ENCODE assay signal across 1 cellular context in genomic region chr1:1471389-1472045, GRCh38.
TF ChIP-seq lines count a peak whose summit lies in the region.

A gene with protein sequence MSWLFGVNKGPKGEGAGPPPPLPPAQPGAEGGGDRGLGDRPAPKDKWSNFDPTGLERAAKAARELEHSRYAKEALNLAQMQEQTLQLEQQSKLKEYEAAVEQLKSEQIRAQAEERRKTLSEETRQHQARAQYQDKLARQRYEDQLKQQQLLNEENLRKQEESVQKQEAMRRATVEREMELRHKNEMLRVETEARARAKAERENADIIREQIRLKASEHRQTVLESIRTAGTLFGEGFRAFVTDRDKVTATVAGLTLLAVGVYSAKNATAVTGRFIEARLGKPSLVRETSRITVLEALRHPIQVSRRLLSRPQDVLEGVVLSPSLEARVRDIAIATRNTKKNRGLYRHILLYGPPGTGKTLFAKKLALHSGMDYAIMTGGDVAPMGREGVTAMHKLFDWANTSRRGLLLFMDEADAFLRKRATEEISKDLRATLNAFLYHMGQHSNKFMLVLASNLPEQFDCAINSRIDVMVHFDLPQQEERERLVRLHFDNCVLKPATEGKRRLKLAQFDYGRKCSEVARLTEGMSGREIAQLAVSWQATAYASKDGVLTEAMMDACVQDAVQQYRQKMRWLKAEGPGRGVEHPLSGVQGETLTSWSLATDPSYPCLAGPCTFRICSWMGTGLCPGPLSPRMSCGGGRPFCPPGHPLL (plus strand): TSS chr1:1471765. CDS start chr1:1471885, 120 bp downstream.

TF ChIP-seq in HepG2, 621 proteins besides CTCF, POLR2A, EP300 and RAD21 (continued from another document and continues in another):
- TF ChIP-seq ZNF362 (CRISPR knock-in tag; IDR thresholded peaks at IDR 0.05; ENCODE audit: borderline replicate concordance) = no peak
- TF ChIP-seq SAFB2 (CRISPR knock-in tag; IDR thresholded peaks at IDR 0.05; ENCODE audit: borderline replicate concordance, low read depth) = no peak
- peak; percentile 68 for TF ChIP-seq ISL2 (CRISPR knock-in tag; IDR thresholded peaks at IDR 0.05)
- TF ChIP-seq, protein P1, sequence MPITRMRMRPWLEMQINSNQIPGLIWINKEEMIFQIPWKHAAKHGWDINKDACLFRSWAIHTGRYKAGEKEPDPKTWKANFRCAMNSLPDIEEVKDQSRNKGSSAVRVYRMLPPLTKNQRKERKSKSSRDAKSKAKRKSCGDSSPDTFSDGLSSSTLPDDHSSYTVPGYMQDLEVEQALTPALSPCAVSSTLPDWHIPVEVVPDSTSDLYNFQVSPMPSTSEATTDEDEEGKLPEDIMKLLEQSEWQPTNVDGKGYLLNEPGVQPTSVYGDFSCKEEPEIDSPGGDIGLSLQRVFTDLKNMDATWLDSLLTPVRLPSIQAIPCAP (CRISPR knock-in tag; IDR thresholded peaks at IDR 0.05; ENCODE audit: low read depth) = no peak
- no peak for TF ChIP-seq ZNF446 (CRISPR knock-in tag; IDR thresholded peaks at IDR 0.05)
- TF ChIP-seq SMAD3 (CRISPR knock-in tag; IDR thresholded peaks at IDR 0.05) = no peak
- no peak for TF ChIP-seq PTBP1 (IDR thresholded peaks at IDR 0.05; ENCODE audit: low read depth, low read length, poor library complexity, severe bottlenecking)
- TF ChIP-seq FOXK2 (IDR thresholded peaks at IDR 0.05) = no peak
- TF ChIP-seq CCAR2 (optimal IDR thresholded peaks at IDR 0.05; ENCODE audit: low read depth, low read length) = no peak
- TF ChIP-seq NAIF1 (CRISPR knock-in tag; IDR thresholded peaks at IDR 0.05; ENCODE audit: borderline replicate concordance) = no peak
- no peak for TF ChIP-seq ZNF674 (CRISPR knock-in tag; IDR thresholded peaks at IDR 0.05; ENCODE audit: low read depth)
- TF ChIP-seq MED8 (CRISPR knock-in tag; IDR thresholded peaks at IDR 0.05; ENCODE audit: insufficient replicate concordance) = peak; percentile 67
- peak; percentile 46 for TF ChIP-seq ZFY (CRISPR knock-in tag; IDR thresholded peaks at IDR 0.05)
- peak; percentile 39; the same call in 1 of the 2 replicates for TF ChIP-seq ZNF747 (CRISPR knock-in tag; IDR thresholded peaks at IDR 0.05; ENCODE audit: borderline replicate concordance)
- TF ChIP-seq HMGA1 (CRISPR knock-in tag; conservative IDR thresholded peaks at IDR 0.05) = no peak
- TF ChIP-seq ZNF160 (CRISPR knock-in tag; IDR thresholded peaks at IDR 0.05) = 0 out of 2 replicates have a peak, but pooled peaks have one; percentile 36
- TF ChIP-seq NFYC (CRISPR knock-in tag; IDR thresholded peaks at IDR 0.05) = peak; percentile 96
- TF ChIP-seq SNAI1 (CRISPR knock-in tag; IDR thresholded peaks at IDR 0.05; ENCODE audit: borderline replicate concordance) = no peak
- TF ChIP-seq MAF1 (CRISPR knock-in tag; IDR thresholded peaks at IDR 0.05; ENCODE audit: borderline replicate concordance) = no peak; the same call in 1 of the 2 replicates
- no peak for TF ChIP-seq SKIL (CRISPR knock-in tag; IDR thresholded peaks at IDR 0.05; ENCODE audit: borderline replicate concordance)
- no peak for TF ChIP-seq NFIB (CRISPR knock-in tag; IDR thresholded peaks at IDR 0.05; ENCODE audit: borderline replicate concordance)
- TF ChIP-seq MXD4 (CRISPR knock-in tag; IDR thresholded peaks at IDR 0.05) = peak; percentile 93
- no peak for TF ChIP-seq HMG20B (CRISPR knock-in tag; conservative IDR thresholded peaks at IDR 0.05)
- TF ChIP-seq ASH2L (IDR thresholded peaks at IDR 0.05; ENCODE audit: insufficient read length, low read depth, low read length) = peak; percentile 62
- no peak for TF ChIP-seq ZNF256 (CRISPR knock-in tag; conservative IDR thresholded peaks at IDR 0.05)
- TF ChIP-seq ZNF644 (CRISPR knock-in tag; IDR thresholded peaks at IDR 0.05; ENCODE audit: low read depth) = no peak
- no peak for TF ChIP-seq ZNF850 (CRISPR knock-in tag; conservative IDR thresholded peaks at IDR 0.05)
- no peak for TF ChIP-seq RFXANK (CRISPR knock-in tag; IDR thresholded peaks at IDR 0.05)
- no peak for TF ChIP-seq MLX (CRISPR knock-in tag; IDR thresholded peaks at IDR 0.05)
- no peak for TF ChIP-seq ZBTB1 (CRISPR knock-in tag; IDR thresholded peaks at IDR 0.05; ENCODE audit: borderline replicate concordance)
- no peak for TF ChIP-seq CSRNP1 (CRISPR knock-in tag; IDR thresholded peaks at IDR 0.05)
- no peak for TF ChIP-seq PHB2 (IDR thresholded peaks at IDR 0.05; ENCODE audit: partially characterized antibody)
- no peak for TF ChIP-seq RBM39 (IDR thresholded peaks at IDR 0.05; ENCODE audit: low read depth, low read length, poor library complexity, severe bottlenecking)
- TF ChIP-seq, protein P2, sequence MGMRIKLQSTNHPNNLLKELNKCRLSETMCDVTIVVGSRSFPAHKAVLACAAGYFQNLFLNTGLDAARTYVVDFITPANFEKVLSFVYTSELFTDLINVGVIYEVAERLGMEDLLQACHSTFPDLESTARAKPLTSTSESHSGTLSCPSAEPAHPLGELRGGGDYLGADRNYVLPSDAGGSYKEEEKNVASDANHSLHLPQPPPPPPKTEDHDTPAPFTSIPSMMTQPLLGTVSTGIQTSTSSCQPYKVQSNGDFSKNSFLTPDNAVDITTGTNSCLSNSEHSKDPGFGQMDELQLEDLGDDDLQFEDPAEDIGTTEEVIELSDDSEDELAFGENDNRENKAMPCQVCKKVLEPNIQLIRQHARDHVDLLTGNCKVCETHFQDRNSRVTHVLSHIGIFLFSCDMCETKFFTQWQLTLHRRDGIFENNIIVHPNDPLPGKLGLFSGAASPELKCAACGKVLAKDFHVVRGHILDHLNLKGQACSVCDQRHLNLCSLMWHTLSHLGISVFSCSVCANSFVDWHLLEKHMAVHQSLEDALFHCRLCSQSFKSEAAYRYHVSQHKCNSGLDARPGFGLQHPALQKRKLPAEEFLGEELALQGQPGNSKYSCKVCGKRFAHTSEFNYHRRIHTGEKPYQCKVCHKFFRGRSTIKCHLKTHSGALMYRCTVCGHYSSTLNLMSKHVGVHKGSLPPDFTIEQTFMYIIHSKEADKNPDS (CRISPR knock-in tag; IDR thresholded peaks at IDR 0.05) = no peak
- 0 out of 2 replicates have a peak, but pooled peaks have one; percentile 27 for TF ChIP-seq ZNF264 (CRISPR knock-in tag; IDR thresholded peaks at IDR 0.05)
- no peak for TF ChIP-seq ZNF251 (CRISPR knock-in tag; IDR thresholded peaks at IDR 0.05)
- TF ChIP-seq ZNF710 (CRISPR knock-in tag; IDR thresholded peaks at IDR 0.05; ENCODE audit: borderline replicate concordance) = peak; percentile 73; the same call in 1 of the 2 replicates
- no peak for TF ChIP-seq ZNF598 (CRISPR knock-in tag; IDR thresholded peaks at IDR 0.05; ENCODE audit: borderline replicate concordance)
- TF ChIP-seq TBX2 (CRISPR knock-in tag; IDR thresholded peaks at IDR 0.05; ENCODE audit: borderline replicate concordance) = peak; percentile 56; the same call in 1 of the 2 replicates
- TF ChIP-seq RXRA (CRISPR knock-in tag; IDR thresholded peaks at IDR 0.05) = peak; percentile 63; the same call in 1 of the 2 replicates
- TF ChIP-seq, protein P3, sequence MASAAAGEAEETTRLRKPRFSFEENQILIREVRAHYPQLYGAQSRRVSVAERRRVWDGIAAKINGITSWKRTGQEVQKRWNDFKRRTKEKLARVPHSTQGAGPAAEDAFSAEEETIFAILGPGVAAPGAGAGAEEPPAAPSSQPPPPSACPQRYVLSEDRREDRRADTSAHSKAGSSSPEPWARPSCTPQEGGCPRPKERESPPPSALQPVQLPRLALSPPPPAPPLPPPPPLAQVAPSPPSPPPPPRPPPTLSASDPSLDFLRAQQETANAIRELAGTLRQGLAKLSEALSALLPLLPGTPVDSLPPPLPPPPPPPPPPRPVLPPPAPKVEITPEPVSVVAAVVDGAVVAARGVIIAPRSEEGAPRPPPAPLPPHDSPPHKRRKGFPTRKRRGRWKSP (CRISPR knock-in tag; IDR thresholded peaks at IDR 0.05) = no peak
- peak; percentile 96 for TF ChIP-seq CREB1 (IDR thresholded peaks at IDR 0.05)
- TF ChIP-seq CREB1 (CRISPR knock-in tag; IDR thresholded peaks at IDR 0.05) = peak; percentile 98
- no peak for TF ChIP-seq ZFP37 (CRISPR knock-in tag; IDR thresholded peaks at IDR 0.05; ENCODE audit: borderline replicate concordance)
- TF ChIP-seq, protein P4, sequence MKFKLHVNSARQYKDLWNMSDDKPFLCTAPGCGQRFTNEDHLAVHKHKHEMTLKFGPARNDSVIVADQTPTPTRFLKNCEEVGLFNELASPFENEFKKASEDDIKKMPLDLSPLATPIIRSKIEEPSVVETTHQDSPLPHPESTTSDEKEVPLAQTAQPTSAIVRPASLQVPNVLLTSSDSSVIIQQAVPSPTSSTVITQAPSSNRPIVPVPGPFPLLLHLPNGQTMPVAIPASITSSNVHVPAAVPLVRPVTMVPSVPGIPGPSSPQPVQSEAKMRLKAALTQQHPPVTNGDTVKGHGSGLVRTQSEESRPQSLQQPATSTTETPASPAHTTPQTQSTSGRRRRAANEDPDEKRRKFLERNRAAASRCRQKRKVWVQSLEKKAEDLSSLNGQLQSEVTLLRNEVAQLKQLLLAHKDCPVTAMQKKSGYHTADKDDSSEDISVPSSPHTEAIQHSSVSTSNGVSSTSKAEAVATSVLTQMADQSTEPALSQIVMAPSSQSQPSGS (CRISPR knock-in tag; IDR thresholded peaks at IDR 0.05) = peak; percentile 43; the same call in 1 of the 2 replicates
- no peak for TF ChIP-seq ZFP62 (CRISPR knock-in tag; IDR thresholded peaks at IDR 0.05)
- TF ChIP-seq DDIT3 (CRISPR knock-in tag; IDR thresholded peaks at IDR 0.05) = no peak
- no peak for TF ChIP-seq GFI1 (CRISPR knock-in tag; IDR thresholded peaks at IDR 0.05; ENCODE audit: borderline replicate concordance)
- TF ChIP-seq KLF16 (CRISPR knock-in tag; IDR thresholded peaks at IDR 0.05) = peak in 1 of 2 experiments; percentile 83; a peak in 1 of 4 replicates
- peak; percentile 77 for TF ChIP-seq POLR2G (IDR thresholded peaks at IDR 0.05; ENCODE audit: low read depth, low read length)
- TF ChIP-seq MATR3 (CRISPR knock-in tag; IDR thresholded peaks at IDR 0.05) = no peak
- TF ChIP-seq ZNF296 (CRISPR knock-in tag; conservative IDR thresholded peaks at IDR 0.05) = no peak
- no peak for TF ChIP-seq ZNF691 (CRISPR knock-in tag; IDR thresholded peaks at IDR 0.05; ENCODE audit: borderline replicate concordance, low read depth)
- 0 out of 2 replicates have a peak, but pooled peaks have one; percentile 35 for TF ChIP-seq NFKB2 (CRISPR knock-in tag; IDR thresholded peaks at IDR 0.05; ENCODE audit: borderline replicate concordance)
